Comparison of ENCODE assay signal across 25 cellular contexts in genomic region chr17:60472449-60472848, GRCh38. TPM values are rescaled to one million over a fixed set of nuclear protein-coding genes. Genes with fewer than 3 reads are reported as not detected.
DNase-seq lines count a peak whose midpoint lies in the region; ATAC-seq, FAIRE-seq and TF ChIP-seq lines count a peak whose summit lies in the region.
"Had no signal": no experiment of that assay in that cellular context is flagged by ENCODE, and none has a peak within 500 bp of the region (broad histone marks: within the 10 kb centered on the region; RNA-seq: fewer than 3 reads in every experiment).

No MANE protein-coding gene starts in this region.

- TF ChIP-seq CTCF in HepG2 (CRISPR knock-in tag; IDR thresholded peaks at IDR 0.05): no peak
- no peak for TF ChIP-seq CTCF in right lobe of liver (IDR thresholded peaks at IDR 0.05)
- no peak for TF ChIP-seq CTCF in osteocyte (IDR thresholded peaks at IDR 0.05)

- H3K4me1 ChIP-seq in HepG2 (ENCODE audit: insufficient read depth, low read length): no peaks in the 10 kb centered on the region
- no peaks in the 10 kb centered on the region for H3K4me1 ChIP-seq in right lobe of liver

- H3K9me3 Mint-ChIP-seq in osteocyte (ENCODE audit: unreplicated experiment): peaks cover 6% of the 10 kb centered on the region
- H3K9me3 Mint-ChIP-seq: CD4-positive, alpha-beta T cell had no signal

- POLR2A ChIA-PET in HepG2 (lab: Yijun Ruan, JAX): no interaction called here

- H3K36me3 Mint-ChIP-seq in osteocyte (ENCODE audit: unreplicated experiment): peaks cover 33% of the 10 kb centered on the region

- DNase-seq in HepG2 (ENCODE audit: low spot score) (no peak), right lobe of liver (no peak), osteocyte (ENCODE audit: extremely low spot score, unreplicated experiment) (no peak), superior temporal gyrus (ENCODE audit: extremely low spot score) (peak; percentile 5)
- DNase-seq: 8988T; ACHN; AML-193; BE2C; Calu3; CD4-positive, alpha-beta T cell; COR-L47; DMS53; DMS79 treated with DMSO at 0.1 percent for 48 hours; GF-D8; GOT3; H7; HCEC 1CT had no signal

- no peaks in the 10 kb centered on the region for H4K20me1 ChIP-seq in HepG2 (ENCODE audit: insufficient read depth, low read length)

- TF ChIP-seq RAD21 in HepG2 (CRISPR knock-in tag; IDR thresholded peaks at IDR 0.05): no peak

- 100% methylated on average over 1 of the region's 1 CpG for WGBS in HepG2 (ENCODE audit: low lambda C conversion rate)
- WGBS in right lobe of liver (ENCODE audit: insufficient coverage, low coverage, low lambda C conversion rate, missing lambda C conversion rate): 100% methylated on average over 1 of the region's 1 CpG

- H3K27ac ChIP-seq in HepG2 (ENCODE audit: extremely low read length, insufficient read depth, low read length) (no peak overlapping the region), right lobe of liver (no peak overlapping the region)
- H3K27ac ChIP-seq: A549; BLaER1 treated with 17β-estradiol and CSF1 and Interleukin-3, amounts not matched to agents 10 nM and 100 nM had no signal

- no peak overlapping the region for H2AFZ ChIP-seq in HepG2 (ENCODE audit: low read length)

- H3K36me3 ChIP-seq in HepG2 (replicated peaks in 1 of 2; ENCODE audit: control insufficient read depth in 1 of 2, insufficient read depth in 2 of 2, low read length in 2 of 2): peaks cover 10 to 53% of the 10 kb centered on the region in 2 experiments
- peaks cover 0 to 4% (median 2%) of the 10 kb centered on the region in 4 donors for H3K36me3 ChIP-seq in right lobe of liver

- no peak overlapping the region for H3K9ac ChIP-seq in HepG2 (ENCODE audit: insufficient read depth, low read depth, low read length)
- H3K9ac ChIP-seq: BLaER1 treated with 17β-estradiol and CSF1 and Interleukin-3, amounts not matched to agents 10 nM and 100 nM had no signal

- H3K9me3 ChIP-seq in HepG2 (ENCODE audit: low read length) (no peaks in the 10 kb centered on the region), right lobe of liver (no peaks in the 10 kb centered on the region)

- H3K27me3 Mint-ChIP-seq in osteocyte (ENCODE audit: unreplicated experiment): no peaks in the 10 kb centered on the region
- H3K27me3 Mint-ChIP-seq: CD4-positive, alpha-beta T cell had no signal

- ATAC-seq in HepG2 (no peak), right lobe of liver (no peak), HG02623 (IDR thresholded peaks at IDR 0.05; ENCODE audit: unreplicated experiment) (no peak), HG02973 (IDR thresholded peaks at IDR 0.05; ENCODE audit: unreplicated experiment) (no peak)
- ATAC-seq: A549 had no signal

- CTCF ChIA-PET in HepG2 (lab: Yijun Ruan, JAX; ENCODE audit: low intra/inter-chr PET ratio, low total read pairs): no interaction called here

- intact Hi-C loops in HepG2 (cut with micrococcal nuclease; ENCODE audit: unreplicated experiment) (no loop called here), right lobe of liver (cut with DNase I) (no loop called here)

- no peak overlapping the region for H3K4me3 ChIP-seq in HepG2 (replicated peaks in 1 of 3; ENCODE audit: insufficient read depth in 1 of 3, low read depth in 2 of 3, low read length in 3 of 3)
- H3K4me3 ChIP-seq in right lobe of liver: no peak overlapping the region
- H3K4me3 ChIP-seq: A549; BLaER1 treated with 17β-estradiol and CSF1 and Interleukin-3, amounts not matched to agents 10 nM and 100 nM had no signal

- H3K27me3 ChIP-seq in HepG2 (ENCODE audit: control insufficient read depth in 1 of 2, insufficient read depth in 2 of 2, low read length in 2 of 2) (no peaks in the 10 kb centered on the region), right lobe of liver (no peaks in the 10 kb centered on the region)
- H3K27me3 ChIP-seq: BE2C; BLaER1 treated with 17β-estradiol and CSF1 and Interleukin-3, amounts not matched to agents 10 nM and 100 nM had no signal

- peaks cover 3% of the 10 kb centered on the region for H3K79me2 ChIP-seq in HepG2 (ENCODE audit: insufficient read depth, low read length)

- peak overlapping the region; percentile 29 for H3K27ac Mint-ChIP-seq in osteocyte (ENCODE audit: unreplicated experiment)
- H3K27ac Mint-ChIP-seq: CD14-positive monocyte had no signal

- peaks cover 62% of the 10 kb centered on the region for H3K4me1 Mint-ChIP-seq in osteocyte (ENCODE audit: unreplicated experiment)

- no peak overlapping the region for H3K4me2 ChIP-seq in HepG2 (ENCODE audit: low read depth, low read length)
- H3K4me2 ChIP-seq: A549; BLaER1 treated with 17β-estradiol and CSF1 and Interleukin-3, amounts not matched to agents 10 nM and 100 nM had no signal

- H3K4me3 Mint-ChIP-seq in osteocyte (ENCODE audit: unreplicated experiment): no peak overlapping the region
- H3K4me3 Mint-ChIP-seq: CD14-positive monocyte; CD4-positive, alpha-beta T cell had no signal

- TF ChIP-seq POLR2A in HepG2 (IDR thresholded peaks at IDR 0.05; ENCODE audit: insufficient read depth in 1 of 2, low read depth in 2 of 2, low read length in 2 of 2) (no peak), right lobe of liver (IDR thresholded peaks at IDR 0.05) (no peak)

- TSS peak; percentile 11 for BruUV-seq in HepG2 (replicated peaks; lab: Mats Ljungman, UMichigan)

- in situ Hi-C loops in HepG2 (cut with HindIII; ENCODE audit: extremely low pct_ligation_motif_present, low pct_unique_long_range_greater_than_20kb): no loop called here

- TF ChIP-seq EP300 in HepG2 (IDR thresholded peaks at IDR 0.05; ENCODE audit: low read depth in 2 of 2, low read length in 2 of 2): no peak
- TF ChIP-seq EP300 in HepG2 (CRISPR knock-in tag; IDR thresholded peaks at IDR 0.05; ENCODE audit: borderline replicate concordance): no peak

- no peak for FAIRE-seq in HepG2 (lab: Jason Lieb, UNC)
- FAIRE-seq: A549, GM12892 had no signal

TF ChIP-seq in HepG2, 621 proteins besides CTCF, POLR2A, EP300 and RAD21:
- no peak for TF ChIP-seq NONO (IDR thresholded peaks at IDR 0.05)
- no peak for TF ChIP-seq NONO (CRISPR knock-in tag; conservative IDR thresholded peaks at IDR 0.05)
- no peak for TF ChIP-seq GABPB1 (CRISPR knock-in tag; IDR thresholded peaks at IDR 0.05)

RNA-seq across cellular contexts. Expression of gene CHCT1, which starts 50.2 kb away (rescaled TPM):
- not detected in 2 replicates for total RNA-seq in HepG2 (2016; rRNA removed; fragmentation: Illumina TruSeq; extraction: Trizol)
- total RNA-seq in HepG2 (2016; cell fraction: cytosol; rRNA removed; fragmentation: Illumina TruSeq; extraction: Trizol; ENCODE audit: low read depth): not detected in 2 replicates
- not detected in 2 replicates for total RNA-seq in HepG2 (2016; cell fraction: insoluble cytoplasmic fraction; rRNA removed; fragmentation: Illumina TruSeq; extraction: Trizol)
- not detected in 2 replicates for total RNA-seq in HepG2 (2016; cell fraction: membrane; rRNA removed; fragmentation: Illumina TruSeq; extraction: Trizol)
- not detected in 2 replicates for total RNA-seq in HepG2 (2016; cell fraction: nucleus; rRNA removed; fragmentation: Illumina TruSeq; extraction: Trizol)
- polyA plus RNA-seq in HepG2 (2011; rRNA removed): not detected in 2 replicates
- not detected in 2 replicates for polyA plus RNA-seq in HepG2 (2011; cell fraction: cytosol; rRNA removed)
- polyA plus RNA-seq in HepG2 (2011; cell fraction: nucleus; rRNA removed): not detected in 2 replicates
- polyA plus RNA-seq in HepG2 (2012): not detected in 2 replicates
- polyA plus RNA-seq in HepG2 (2016; cell fraction: cytosol; fragmentation: Illumina TruSeq; extraction: Trizol; ENCODE audit: low read depth): not detected in 2 replicates
- polyA plus RNA-seq in HepG2 (2016; cell fraction: insoluble cytoplasmic fraction; fragmentation: Illumina TruSeq; extraction: Trizol; ENCODE audit: low read depth): not detected in 2 replicates
- not detected in 2 replicates for polyA plus RNA-seq in HepG2 (2016; cell fraction: membrane; fragmentation: Illumina TruSeq; extraction: Trizol; ENCODE audit: low read depth)
- polyA plus RNA-seq in HepG2 (2016; cell fraction: nucleus; fragmentation: Illumina TruSeq; extraction: Trizol; ENCODE audit: insufficient read depth, low read depth): not detected in 2 replicates
- not detected in 2 replicates for polyA minus RNA-seq in HepG2 (2011; rRNA and poly(A)+ RNA removed; ENCODE audit: low replicate concordance)
- polyA minus RNA-seq in HepG2 (2011; cell fraction: cytosol; rRNA and poly(A)+ RNA removed): not detected in 2 replicates
- polyA minus RNA-seq in HepG2 (2011; cell fraction: nucleus; rRNA and poly(A)+ RNA removed): not detected in 2 replicates
- total RNA-seq in right lobe of liver: not detected
- total RNA-seq in osteocyte: not detected in 2 replicates
- total RNA-seq: Calu3; CD4-positive, alpha-beta T cell; Daoy; G401; H7 had no signal
- polyA plus RNA-seq: CD14-positive monocyte had no signal

RNA-seq across cellular contexts. Expression of gene APPBP2, which starts 53.6 kb away (rescaled TPM):
- total RNA-seq in HepG2 (2016; rRNA removed; fragmentation: Illumina TruSeq; extraction: Trizol) (45.8 and 68.8 TPM in 2 replicates), right lobe of liver (10 to 100 TPM in 5 of 6 experiments, 1 to 10 TPM in 1; 8.7 to 19.3 (median 13.0) TPM), osteocyte (51.7 and 65.0 TPM in 2 replicates)
- total RNA-seq in HepG2 (2016; cell fraction: cytosol; rRNA removed; fragmentation: Illumina TruSeq; extraction: Trizol; ENCODE audit: low read depth): 5.2 and 7.9 TPM in 2 replicates
- total RNA-seq in HepG2 (2016; cell fraction: insoluble cytoplasmic fraction; rRNA removed; fragmentation: Illumina TruSeq; extraction: Trizol): 49.0 and 68.2 TPM in 2 replicates
- 9.3 and 10.9 TPM in 2 replicates for total RNA-seq in HepG2 (2016; cell fraction: membrane; rRNA removed; fragmentation: Illumina TruSeq; extraction: Trizol)
- total RNA-seq in HepG2 (2016; cell fraction: nucleus; rRNA removed; fragmentation: Illumina TruSeq; extraction: Trizol): 23.2 and 23.8 TPM in 2 replicates
- 15.9 and 17.5 TPM in 2 replicates for polyA plus RNA-seq in HepG2 (2011; rRNA removed)
- 5.6 and 9.8 TPM in 2 replicates for polyA plus RNA-seq in HepG2 (2011; cell fraction: cytosol; rRNA removed)
- 7.9 and 10.8 TPM in 2 replicates for polyA plus RNA-seq in HepG2 (2011; cell fraction: nucleus; rRNA removed)
- polyA plus RNA-seq in HepG2 (2012): 19.1 and 29.9 TPM in 2 replicates
- polyA plus RNA-seq in HepG2 (2016; cell fraction: cytosol; fragmentation: Illumina TruSeq; extraction: Trizol; ENCODE audit: low read depth): 0.89 and 1.1 TPM in 2 replicates
- polyA plus RNA-seq in HepG2 (2016; cell fraction: insoluble cytoplasmic fraction; fragmentation: Illumina TruSeq; extraction: Trizol; ENCODE audit: low read depth): 30.1 and 36.8 TPM in 2 replicates
- polyA plus RNA-seq in HepG2 (2016; cell fraction: membrane; fragmentation: Illumina TruSeq; extraction: Trizol; ENCODE audit: low read depth): 2.9 and 3.3 TPM in 2 replicates
- 22.3 and 23.3 TPM in 2 replicates for polyA plus RNA-seq in HepG2 (2016; cell fraction: nucleus; fragmentation: Illumina TruSeq; extraction: Trizol; ENCODE audit: insufficient read depth, low read depth)
- 18.9 and 33.5 TPM in 2 replicates for polyA minus RNA-seq in HepG2 (2011; rRNA and poly(A)+ RNA removed; ENCODE audit: low replicate concordance)
- polyA minus RNA-seq in HepG2 (2011; cell fraction: cytosol; rRNA and poly(A)+ RNA removed): 26.9 and 27.8 TPM in 2 replicates
- polyA minus RNA-seq in HepG2 (2011; cell fraction: nucleus; rRNA and poly(A)+ RNA removed): 31.4 and 41.6 TPM in 2 replicates
